In the genomic region with DNA sequence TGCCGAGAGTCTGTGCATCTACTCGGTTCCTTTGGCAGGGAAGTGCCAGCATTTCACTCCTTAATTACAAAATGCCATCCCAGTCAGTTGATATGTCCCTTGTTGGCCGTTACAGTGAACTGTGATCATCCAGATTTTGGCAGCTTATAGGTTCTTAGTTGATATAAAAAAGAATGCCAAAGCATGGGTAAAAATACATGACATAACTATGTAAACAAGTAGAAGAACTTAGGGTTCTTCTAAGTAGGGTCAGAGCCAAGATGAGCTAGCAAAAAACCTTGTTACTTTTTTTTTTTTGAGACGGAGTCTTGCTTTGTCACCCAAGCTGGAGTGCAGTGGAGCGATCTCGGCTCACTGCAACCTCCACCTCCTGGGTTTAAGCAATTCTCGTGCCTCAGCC, we compare ENCODE assay signal across 23 cellular contexts.
DNase-seq lines count a peak whose midpoint lies in the region; ATAC-seq and TF ChIP-seq lines count a peak whose summit lies in the region.
"Had no signal": no experiment of that assay in that cellular context is flagged by ENCODE, and none has a peak within 500 bp of the region (broad histone marks: within the 10 kb centered on the region; RNA-seq: fewer than 3 reads in every experiment).

No MANE protein-coding gene starts in this region.

- peak overlapping the region in 1 of 3 donors; percentile 54 for H3K9ac ChIP-seq in skeletal muscle tissue (ENCODE audit: low read depth in 1 of 3, low read length in 3 of 3)

- H3K27ac ChIP-seq in C4-2B (peak overlapping the region; percentile 65), RWPE1 (peak overlapping the region; percentile 18; the same call in 1 of the 2 replicates), right atrium auricular region (peak overlapping the region; percentile 75 to 93), skeletal muscle tissue (ENCODE audit: low read depth, low read length) (peak overlapping the region; percentile 82)
- H3K27ac ChIP-seq: upper lobe of right lung had no signal

- H3K36me3 ChIP-seq in right atrium auricular region (peaks cover 23% of the 10 kb centered on the region), skeletal muscle tissue (ENCODE audit: control insufficient read depth in 3 of 3, insufficient read depth in 3 of 3, low read length in 3 of 3) (peaks cover 14 to 34% (median 31%) of the 10 kb centered on the region in 3 donors)

- TF ChIP-seq CTCF in C4-2B (conservative IDR thresholded peaks at IDR 0.05) (no peak), RWPE1 (conservative IDR thresholded peaks at IDR 0.05; ENCODE audit: low read depth) (no peak), right atrium auricular region (IDR thresholded peaks at IDR 0.05) (no peak)

- H3K9me3 ChIP-seq in right atrium auricular region (no peaks in the 10 kb centered on the region), skeletal muscle tissue (ENCODE audit: control insufficient read depth in 3 of 3, low read length in 3 of 3) (no peaks in the 10 kb centered on the region)
- H3K9me3 ChIP-seq: mucosa of descending colon, upper lobe of right lung had no signal

- no peaks in the 10 kb centered on the region for H3K27me3 ChIP-seq in right atrium auricular region
- H3K27me3 ChIP-seq in skeletal muscle tissue (ENCODE audit: control insufficient read depth in 3 of 3, insufficient read depth in 3 of 3, low read length in 3 of 3): no peaks in the 10 kb centered on the region
- H3K27me3 ChIP-seq: brain microvascular endothelial cell, upper lobe of right lung had no signal

- CTCF ChIA-PET in RWPE1 (lab: Yijun Ruan, JAX): no interaction called here

- H3K4me3 ChIP-seq in right atrium auricular region: no peak overlapping the region
- no peak overlapping the region for H3K4me3 ChIP-seq in skeletal muscle tissue (ENCODE audit: low read length in 3 of 3)
- H3K4me3 ChIP-seq: mucosa of descending colon, upper lobe of right lung had no signal

- DNase-seq in RWPE1 (ENCODE audit: low spot score) (no peak), right atrium auricular region (ENCODE audit: low spot score) (no peak), NCI-H2196 treated with DMSO at 0.1 percent for 48 hours (lab: John Stamatoyannopoulos, UW; ENCODE audit: unreplicated experiment) (no peak)
- DNase-seq: ACHN; activated CD4-positive, alpha-beta T cell treated with anti-CD3 and anti-CD28 coated beads, Interleukin-2, amount 50 U/mL, for 1 hour; activated naive CD4-positive, alpha-beta T cell treated with anti-CD3 and anti-CD28 coated beads, Interleukin-2, amount 10 ng/mL, durations not matched to agents 7 days and 5 days; activated T-cell treated with anti-CD3 and anti-CD28 coated beads for 4 hours; brain microvascular endothelial cell; CD4-positive, CD25-positive, alpha-beta regulatory T cell; DMS79 treated with DMSO at 0.1 percent for 48 hours; effector CD8-positive, alpha-beta T cell; H7; kidney glomerular epithelial cell; mucosa of descending colon; NCI-H2171; NCI-H82; T-cell; upper lobe of right lung had no signal

- H3K4me1 ChIP-seq in right atrium auricular region: peaks cover 0 to 32% of the 10 kb centered on the region in 2 donors
- peaks cover 17 to 29% (median 24%) of the 10 kb centered on the region in 3 donors for H3K4me1 ChIP-seq in skeletal muscle tissue (ENCODE audit: control insufficient read depth in 3 of 3, insufficient read depth in 3 of 3, low read length in 3 of 3)
- H3K4me1 ChIP-seq: upper lobe of right lung had no signal

- ATAC-seq in HG03342 (IDR thresholded peaks at IDR 0.05; ENCODE audit: unreplicated experiment) (no peak), HG02885 (IDR thresholded peaks at IDR 0.05; ENCODE audit: poor library complexity, unreplicated experiment) (no peak), GM21717 (IDR thresholded peaks at IDR 0.05; ENCODE audit: unreplicated experiment) (no peak)
- ATAC-seq: mucosa of descending colon, T-cell, upper lobe of right lung had no signal

- POLR2A ChIA-PET in RWPE1 (lab: Yijun Ruan, JAX; ENCODE audit: low non-redundant PET): no interaction called here

Comparison
In these comparisons a context has a peak if more than half of its experiments do, and no peak if none do; other contexts are left out.
1. H3K27ac ChIP-seq: peak in every context shown above with its lines; median percentile 84 in right atrium auricular region; 82 in skeletal muscle tissue; 65 in C4-2B; 18 in RWPE1.